Comparison of ENCODE assay signal across 19 cellular contexts in the genomic region with DNA sequence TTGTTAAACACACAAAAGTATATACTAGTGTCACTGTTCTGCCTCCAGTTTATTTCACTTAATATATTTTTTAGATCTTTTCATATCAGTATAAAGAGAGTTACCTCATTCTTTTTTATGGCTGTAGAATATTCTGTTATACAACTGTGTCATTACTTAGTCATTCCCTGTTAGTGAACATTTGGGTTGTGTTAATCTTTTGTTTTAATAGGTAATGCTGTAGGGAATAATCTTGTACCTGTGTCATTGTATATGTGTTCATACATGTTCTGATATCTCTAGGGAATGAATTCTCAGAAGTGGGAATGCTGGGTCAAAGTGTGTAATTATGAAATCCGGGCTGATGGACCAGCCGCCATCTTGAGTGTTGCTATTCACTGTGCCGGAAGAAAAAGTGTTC.
"Had no signal": no experiment of that assay in that cellular context is flagged by ENCODE, and none has a peak within 500 bp of the region (broad histone marks: within the 10 kb centered on the region; RNA-seq: fewer than 3 reads in every experiment).

No MANE protein-coding gene starts in this region.

- H3K4me1 ChIP-seq: gastrocnemius medialis had no signal

- H3K27me3 Mint-ChIP-seq: activated naive CD8-positive, alpha-beta T cell treated with anti-CD3 and anti-CD28 coated beads, Interleukin-2, amount 10 ng/mL, durations not matched to agents 7 days and 5 days; naive thymus-derived CD8-positive, alpha-beta T cell had no signal

- ATAC-seq: activated T-cell treated with anti-CD3 and anti-CD28 coated beads, Interleukin-2, amount 50 U/mL, for 4 hours; gastrocnemius medialis; left lung; naive thymus-derived CD8-positive, alpha-beta T cell; sciatic nerve had no signal

- H3K27ac Mint-ChIP-seq: activated naive CD4-positive, alpha-beta T cell treated with anti-CD3 and anti-CD28 coated beads for 36 hours; activated naive CD8-positive, alpha-beta T cell treated with anti-CD3 and anti-CD28 coated beads, Interleukin-2, amount 10 ng/mL, durations not matched to agents 7 days and 5 days had no signal

- H3K9me3 ChIP-seq: gastrocnemius medialis had no signal

- FAIRE-seq: small intestine had no signal

- H3K27me3 ChIP-seq: cardiac muscle cell, gastrocnemius medialis, left lung had no signal

- H3K27ac ChIP-seq: cardiac muscle cell, gastrocnemius medialis, left lung, VCaP had no signal

- H3K4me3 ChIP-seq: cardiac muscle cell, gastrocnemius medialis, left lung, lung had no signal

- DNase-seq: activated CD4-positive, alpha-beta T cell treated with anti-CD3 and anti-CD28 coated beads, Interleukin-2, amount 50 U/mL, for 4 hours; activated CD8-positive, alpha-beta memory T cell treated with anti-CD3 and anti-CD28 coated beads, Interleukin-2, amount 50 U/mL, for 48 hours; activated naive CD4-positive, alpha-beta T cell treated with anti-CD3 and anti-CD28 coated beads for 36 hours; activated naive CD8-positive, alpha-beta T cell treated with anti-CD3 and anti-CD28 coated beads, Interleukin-2, amount 10 ng/mL, durations not matched to agents 7 days and 5 days; activated T-cell treated with anti-CD3 and anti-CD28 coated beads, Interleukin-2, amount 50 U/mL, for 4 hours; amniotic stem cell; cortex of kidney; gastrocnemius medialis; hippocampal formation; kidney glomerular epithelial cell; left lung; naive thymus-derived CD8-positive, alpha-beta T cell; small intestine; stimulated activated CD8-positive, alpha-beta memory T cell treated with anti-CD3 and anti-CD28 coated beads, Interleukin-4, amount 100 ng/mL, for 48 hours; stimulated activated naive CD4-positive, alpha-beta T cell treated with Interleukin-2 at 50 U/mL for 16 hours had no signal

- H3K4me3 Mint-ChIP-seq: activated naive CD4-positive, alpha-beta T cell treated with anti-CD3 and anti-CD28 coated beads for 36 hours; activated naive CD8-positive, alpha-beta T cell treated with anti-CD3 and anti-CD28 coated beads, Interleukin-2, amount 10 ng/mL, durations not matched to agents 7 days and 5 days; activated T-cell treated with anti-CD3 and anti-CD28 coated beads, Interleukin-2, amount 50 U/mL, for 4 hours; naive thymus-derived CD8-positive, alpha-beta T cell had no signal
